14 cellular contexts compared by ENCODE assay signal in the genomic region with DNA sequence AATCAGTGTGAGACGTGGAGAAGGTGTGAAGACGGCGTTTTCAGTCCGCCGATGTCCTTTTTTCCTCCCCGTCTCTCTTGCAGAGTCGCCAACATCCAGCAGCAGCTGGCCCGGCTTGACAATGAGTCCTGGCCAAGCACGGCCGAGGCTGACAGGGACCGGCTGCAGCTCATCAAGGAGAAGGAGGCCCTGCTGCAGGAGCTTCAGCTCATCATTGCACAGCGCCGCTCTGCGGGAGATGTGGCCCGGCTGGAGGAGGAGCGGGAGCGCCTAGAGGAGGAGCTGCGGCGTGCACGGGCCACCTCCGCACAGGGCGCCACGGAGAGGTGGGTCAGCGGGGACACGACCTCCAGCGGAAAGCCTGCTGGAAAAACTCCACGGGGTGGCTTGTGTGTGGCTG. TPM values are rescaled to one million over a fixed set of nuclear protein-coding genes. Genes with fewer than 3 reads are reported as not detected.
DNase-seq lines count a peak whose midpoint lies in the region; ATAC-seq and TF ChIP-seq lines count a peak whose summit lies in the region.
"Had no signal": no experiment of that assay in that cellular context is flagged by ENCODE, and none has a peak within 500 bp of the region (broad histone marks: within the 10 kb centered on the region; RNA-seq: fewer than 3 reads in every experiment).

No MANE protein-coding gene starts in this region.

- peak overlapping the region; percentile 42 for H3K27ac Mint-ChIP-seq in activated T-cell treated with anti-CD3 and anti-CD28 coated beads, Interleukin-2, amount 50 U/mL, for 72 hours

- intact Hi-C loops in colonic mucosa (cut with DNase I), result no loop called here
- intact Hi-C loops in mucosa of descending colon (cut with DNase I, micrococcal nuclease), result no loop called here

- H3K4me1 ChIP-seq in colonic mucosa (no peaks in the 10 kb centered on the region), mucosa of descending colon (ENCODE audit: low read depth) (peaks cover 6% of the 10 kb centered on the region)

- H3K27me3 Mint-ChIP-seq in activated T-cell treated with anti-CD3 and anti-CD28 coated beads, Interleukin-2, amount 50 U/mL, for 72 hours (ENCODE audit: low read depth), result peaks cover 7% of the 10 kb centered on the region

- TF ChIP-seq CTCF in colonic mucosa (IDR thresholded peaks at IDR 0.05), result no peak
- TF ChIP-seq CTCF in mucosa of descending colon (IDR thresholded peaks at IDR 0.05), result no peak

- H3K4me1 Mint-ChIP-seq in activated T-cell treated with anti-CD3 and anti-CD28 coated beads, Interleukin-2, amount 50 U/mL, for 72 hours (ENCODE audit: low read depth), result peaks cover 69% of the 10 kb centered on the region

- DNase-seq in activated T-cell treated with anti-CD3 and anti-CD28 coated beads, Interleukin-2, amount 50 U/mL, for 72 hours, result no peak
- no peak for DNase-seq in activated T-cell treated with anti-CD3 and anti-CD28 coated beads, Interleukin-2, amount 50 U/mL, for 48 hours
- DNase-seq in colonic mucosa (peak; percentile 44), mucosa of descending colon (peak; percentile 35 to 67 (median 47)), ureter (ENCODE audit: low spot score) (peak; percentile 61), DMS153 treated with DMSO at 0.1 percent for 48 hours (lab: John Stamatoyannopoulos, UW; ENCODE audit: unreplicated experiment) (no peak), hepatic stellate cell (ENCODE audit: low spot score) (no peak), NCI-H526 treated with DMSO at 0.1 percent for 48 hours (lab: John Stamatoyannopoulos, UW) (no peak)
- DNase-seq: ACHN; effector CD8-positive, alpha-beta T cell; HCEC 1CT; NCI-H446 treated with DMSO at 0.1 percent for 48 hours; stimulated activated CD4-positive, alpha-beta T cell treated with anti-CD3 and anti-CD28 coated beads, Interleukin-4, amount 100 ng/mL, for 1 hour; trophoblast cell had no signal

- H3K27ac ChIP-seq in colonic mucosa, result no peak overlapping the region

- ATAC-seq in activated T-cell treated with anti-CD3 and anti-CD28 coated beads, Interleukin-2, amount 50 U/mL, for 72 hours (replicated peaks in 1 of 2), result no peak
- ATAC-seq in mucosa of descending colon, result no peak

- H3K27me3 ChIP-seq in colonic mucosa, result no peaks in the 10 kb centered on the region

- peak overlapping the region; percentile 66 to 74 for H3K4me3 Mint-ChIP-seq in activated T-cell treated with anti-CD3 and anti-CD28 coated beads, Interleukin-2, amount 50 U/mL, for 72 hours

- H3K4me3 ChIP-seq in colonic mucosa (no peak overlapping the region), mucosa of descending colon (no peak overlapping the region)

- no peaks in the 10 kb centered on the region for H3K36me3 ChIP-seq in colonic mucosa
- no peaks in the 10 kb centered on the region for H3K36me3 ChIP-seq in mucosa of descending colon (ENCODE audit: low read depth)

- no peak overlapping the region for H3K9ac ChIP-seq in colonic mucosa (ENCODE audit: low read depth in 2 of 2, low read length in 2 of 2)

- H3K9me3 ChIP-seq in colonic mucosa (no peaks in the 10 kb centered on the region), mucosa of descending colon (no peaks in the 10 kb centered on the region)

- H3K9me3 Mint-ChIP-seq in activated T-cell treated with anti-CD3 and anti-CD28 coated beads, Interleukin-2, amount 50 U/mL, for 72 hours, result no peaks in the 10 kb centered on the region

- peaks cover 2 to 3% of the 10 kb centered on the region in 2 donors for H3K36me3 Mint-ChIP-seq in activated T-cell treated with anti-CD3 and anti-CD28 coated beads, Interleukin-2, amount 50 U/mL, for 72 hours (ENCODE audit: insufficient read depth in 2 of 2)

RNA-seq across cellular contexts. Expression of gene CLCN4, which starts 47.1 kb away (rescaled TPM):
- under 1 TPM; 0.02 to 0.19 TPM for total RNA-seq in activated T-cell treated with anti-CD3 and anti-CD28 coated beads, Interleukin-2, amount 50 U/mL, for 72 hours
- total RNA-seq in colonic mucosa (1 to 10 TPM in 1 of 2 donors, under 1 TPM in 1; 0.62 to 1.2 TPM), mucosa of descending colon (1 to 10 TPM in 2 of 3 donors, under 1 TPM in 1; 0.26 to 1.8 (median 1.7) TPM), ureter (2.2 TPM)

Comparison
In these comparisons a context has a peak if more than half of its experiments do, and no peak if none do; other contexts are left out.
1. DNase-seq: peak in colonic mucosa (single experiment), mucosa of descending colon (3 of 3) and ureter (single experiment); none in activated T-cell treated with anti-CD3 and anti-CD28 coated beads, Interleukin-2, amount 50 U/mL, for 72 hours (0 of 2), activated T-cell treated with anti-CD3 and anti-CD28 coated beads, Interleukin-2, amount 50 U/mL, for 48 hours (0 of 2), DMS153 treated with DMSO at 0.1 percent for 48 hours (single experiment), hepatic stellate cell (single experiment) and NCI-H526 treated with DMSO at 0.1 percent for 48 hours (single experiment).